In genomic region chr2:10449838-10450691, GRCh38 we compare ENCODE assay signal across 1 cellular context.
TF ChIP-seq lines count a peak whose summit lies in the region.

No MANE protein-coding gene starts in this region.

TF ChIP-seq in HepG2, 621 proteins besides CTCF, POLR2A, EP300 and RAD21 (continued from another document and continues in another):
- TF ChIP-seq ZNF609 (CRISPR knock-in tag; IDR thresholded peaks at IDR 0.05; ENCODE audit: borderline replicate concordance) (peak; percentile 61; the same call in 1 of the 2 replicates), LBX2 (CRISPR knock-in tag; IDR thresholded peaks at IDR 0.05; ENCODE audit: borderline replicate concordance) (0 out of 2 replicates have a peak, but pooled peaks have one; percentile 58), ZMYM2 (CRISPR knock-in tag; IDR thresholded peaks at IDR 0.05) (no peak), KDM6A (CRISPR knock-in tag; IDR thresholded peaks at IDR 0.05; ENCODE audit: low read depth) (peak; percentile 70; the same call in 1 of the 2 replicates), BHLHE40 (IDR thresholded peaks at IDR 0.05; ENCODE audit: low read length) (peak; percentile 30; the same call in 1 of the 2 replicates), GPN1 (CRISPR knock-in tag; IDR thresholded peaks at IDR 0.05; ENCODE audit: borderline replicate concordance) (no peak), SIN3A (IDR thresholded peaks at IDR 0.05; ENCODE audit: borderline replicate concordance, low read depth, low read length) (peak; percentile 82; the same call in 1 of the 2 replicates), HOXD1 (CRISPR knock-in tag; IDR thresholded peaks at IDR 0.05) (0 out of 2 replicates have a peak, but pooled peaks have one; percentile 12), TCF7 (IDR thresholded peaks at IDR 0.05; ENCODE audit: low read depth) (peak; percentile 55; the same call in 1 of the 2 replicates), PPARG (CRISPR knock-in tag; conservative IDR thresholded peaks at IDR 0.05) (peak; percentile 69), ZSCAN29 (CRISPR knock-in tag; conservative IDR thresholded peaks at IDR 0.05) (0 out of 2 replicates have a peak, but pooled peaks have one; percentile 67), SMARCC2 (IDR thresholded peaks at IDR 0.05) (no peak), DMAP1 (CRISPR knock-in tag; IDR thresholded peaks at IDR 0.05) (peak; percentile 84), PLRG1 (conservative IDR thresholded peaks at IDR 0.05) (no peak), ZNF552 (CRISPR knock-in tag; IDR thresholded peaks at IDR 0.05; ENCODE audit: borderline replicate concordance) (0 out of 2 replicates have a peak, but pooled peaks have one; percentile 70), ZNF224 (CRISPR knock-in tag; IDR thresholded peaks at IDR 0.05) (no peak), ZC3H13 (CRISPR knock-in tag; IDR thresholded peaks at IDR 0.05) (peak; percentile 62), ASH2L (IDR thresholded peaks at IDR 0.05; ENCODE audit: insufficient read length, low read depth, low read length) (peak; percentile 91), SP1 (IDR thresholded peaks at IDR 0.05) (no peak), SP1 (CRISPR knock-in tag; IDR thresholded peaks at IDR 0.05) (peak; percentile 81), PRMT3 (CRISPR knock-in tag; IDR thresholded peaks at IDR 0.05; ENCODE audit: borderline replicate concordance, low read depth) (0 out of 2 replicates have a peak, but pooled peaks have one; percentile 55), PCBP1 (IDR thresholded peaks at IDR 0.05; ENCODE audit: borderline replicate concordance, low read depth, low read length) (0 out of 2 replicates have a peak, but pooled peaks have one; percentile 32), ZNF484 (CRISPR knock-in tag; IDR thresholded peaks at IDR 0.05; ENCODE audit: borderline replicate concordance, low read depth) (no peak), RXRB (CRISPR knock-in tag; IDR thresholded peaks at IDR 0.05; ENCODE audit: borderline replicate concordance) (peak; percentile 83), ZNF276 (CRISPR knock-in tag; IDR thresholded peaks at IDR 0.05; ENCODE audit: low read depth) (peak; percentile 94), ADNP (CRISPR knock-in tag; IDR thresholded peaks at IDR 0.05) (no peak), ZNF782 (CRISPR knock-in tag; IDR thresholded peaks at IDR 0.05; ENCODE audit: borderline replicate concordance) (peak; percentile 58; the same call in 1 of the 2 replicates), MED13 (CRISPR knock-in tag; IDR thresholded peaks at IDR 0.05) (no peak), KLF11 (CRISPR knock-in tag; IDR thresholded peaks at IDR 0.05) (peak; percentile 84; the same call in 1 of the 2 replicates), ESRRA (CRISPR knock-in tag; IDR thresholded peaks at IDR 0.05; ENCODE audit: low read depth) (no peak), RBM39 (IDR thresholded peaks at IDR 0.05; ENCODE audit: low read depth, low read length, poor library complexity, severe bottlenecking) (no peak), ZFP1 (CRISPR knock-in tag; IDR thresholded peaks at IDR 0.05) (0 out of 2 replicates have a peak, but pooled peaks have one; percentile 78), RXRA (CRISPR knock-in tag; IDR thresholded peaks at IDR 0.05) (peak; percentile 78), ZNF816 (CRISPR knock-in tag; IDR thresholded peaks at IDR 0.05; ENCODE audit: borderline replicate concordance) (no peak; the same call in 1 of the 2 replicates), ZIK1 (CRISPR knock-in tag; IDR thresholded peaks at IDR 0.05; ENCODE audit: borderline replicate concordance, low read depth) (no peak), HNRNPL (IDR thresholded peaks at IDR 0.05; ENCODE audit: low read depth, low read length) (0 out of 2 replicates have a peak, but pooled peaks have one; percentile 64), SMYD3 (CRISPR knock-in tag; IDR thresholded peaks at IDR 0.05) (0 out of 2 replicates have a peak, but pooled peaks have one; percentile 35), SIX1 (CRISPR knock-in tag; IDR thresholded peaks at IDR 0.05; ENCODE audit: borderline replicate concordance) (peak; percentile 46; the same call in 1 of the 2 replicates), POLR2G (IDR thresholded peaks at IDR 0.05; ENCODE audit: low read depth, low read length) (peak; percentile 89), CREBL2 (CRISPR knock-in tag; IDR thresholded peaks at IDR 0.05; ENCODE audit: borderline replicate concordance) (peak; percentile 81; the same call in 1 of the 2 replicates), TIGD3 (CRISPR knock-in tag; IDR thresholded peaks at IDR 0.05; ENCODE audit: borderline replicate concordance) (peak; percentile 77; the same call in 1 of the 2 replicates), ZNF121 (CRISPR knock-in tag; IDR thresholded peaks at IDR 0.05) (no peak), FOXJ3 (CRISPR knock-in tag; IDR thresholded peaks at IDR 0.05; ENCODE audit: borderline replicate concordance) (no peak; the same call in 1 of the 2 replicates), RFX5 (IDR thresholded peaks at IDR 0.05; ENCODE audit: low read depth, low read length) (no peak; the same call in 1 of the 2 replicates), ZNF563 (CRISPR knock-in tag; IDR thresholded peaks at IDR 0.05) (peak; percentile 64; the same call in 1 of the 2 replicates), RBAK (CRISPR knock-in tag; IDR thresholded peaks at IDR 0.05) (0 out of 2 replicates have a peak, but pooled peaks have one; percentile 19), RBFOX2 (IDR thresholded peaks at IDR 0.05; ENCODE audit: low read depth, low read length) (peak; percentile 71), ZNF879 (CRISPR knock-in tag; IDR thresholded peaks at IDR 0.05) (no peak), ZFY (CRISPR knock-in tag; IDR thresholded peaks at IDR 0.05) (peak; percentile 81)
- TF ChIP-seq, protein P1, sequence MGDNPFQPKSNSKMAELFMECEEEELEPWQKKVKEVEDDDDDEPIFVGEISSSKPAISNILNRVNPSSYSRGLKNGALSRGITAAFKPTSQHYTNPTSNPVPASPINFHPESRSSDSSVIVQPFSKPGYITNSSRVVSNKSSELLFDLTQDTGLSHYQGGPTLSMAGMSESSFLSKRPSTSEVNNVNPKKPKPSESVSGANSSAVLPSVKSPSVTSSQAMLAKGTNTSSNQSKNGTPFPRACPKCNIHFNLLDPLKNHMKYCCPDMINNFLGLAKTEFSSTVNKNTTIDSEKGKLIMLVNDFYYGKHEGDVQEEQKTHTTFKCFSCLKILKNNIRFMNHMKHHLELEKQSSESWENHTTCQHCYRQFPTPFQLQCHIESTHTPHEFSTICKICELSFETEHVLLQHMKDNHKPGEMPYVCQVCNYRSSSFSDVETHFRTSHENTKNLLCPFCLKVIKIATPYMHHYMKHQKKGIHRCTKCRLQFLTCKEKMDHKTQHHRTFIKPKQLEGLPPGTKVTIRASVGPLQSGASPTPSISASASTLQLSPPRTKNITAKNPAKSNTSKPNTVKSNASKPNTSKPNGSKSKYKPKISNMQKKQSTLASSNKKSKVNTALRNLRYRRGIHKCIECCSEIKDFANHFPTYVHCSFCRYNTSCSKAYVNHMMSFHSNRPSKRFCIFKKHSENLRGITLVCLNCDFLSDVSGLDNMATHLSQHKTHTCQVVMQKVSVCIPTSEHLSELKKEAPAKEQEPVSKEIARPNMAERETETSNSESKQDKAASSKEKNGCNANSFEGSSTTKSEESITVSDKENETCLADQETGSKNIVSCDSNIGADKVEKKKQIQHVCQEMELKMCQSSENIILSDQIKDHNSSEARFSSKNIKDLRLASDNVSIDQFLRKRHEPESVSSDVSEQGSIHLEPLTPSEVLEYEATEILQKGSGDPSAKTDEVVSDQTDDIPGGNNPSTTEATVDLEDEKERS (CRISPR knock-in tag; IDR thresholded peaks at IDR 0.05), result peak; percentile 70; the same call in 1 of the 2 replicates
- TF ChIP-seq, protein P2, sequence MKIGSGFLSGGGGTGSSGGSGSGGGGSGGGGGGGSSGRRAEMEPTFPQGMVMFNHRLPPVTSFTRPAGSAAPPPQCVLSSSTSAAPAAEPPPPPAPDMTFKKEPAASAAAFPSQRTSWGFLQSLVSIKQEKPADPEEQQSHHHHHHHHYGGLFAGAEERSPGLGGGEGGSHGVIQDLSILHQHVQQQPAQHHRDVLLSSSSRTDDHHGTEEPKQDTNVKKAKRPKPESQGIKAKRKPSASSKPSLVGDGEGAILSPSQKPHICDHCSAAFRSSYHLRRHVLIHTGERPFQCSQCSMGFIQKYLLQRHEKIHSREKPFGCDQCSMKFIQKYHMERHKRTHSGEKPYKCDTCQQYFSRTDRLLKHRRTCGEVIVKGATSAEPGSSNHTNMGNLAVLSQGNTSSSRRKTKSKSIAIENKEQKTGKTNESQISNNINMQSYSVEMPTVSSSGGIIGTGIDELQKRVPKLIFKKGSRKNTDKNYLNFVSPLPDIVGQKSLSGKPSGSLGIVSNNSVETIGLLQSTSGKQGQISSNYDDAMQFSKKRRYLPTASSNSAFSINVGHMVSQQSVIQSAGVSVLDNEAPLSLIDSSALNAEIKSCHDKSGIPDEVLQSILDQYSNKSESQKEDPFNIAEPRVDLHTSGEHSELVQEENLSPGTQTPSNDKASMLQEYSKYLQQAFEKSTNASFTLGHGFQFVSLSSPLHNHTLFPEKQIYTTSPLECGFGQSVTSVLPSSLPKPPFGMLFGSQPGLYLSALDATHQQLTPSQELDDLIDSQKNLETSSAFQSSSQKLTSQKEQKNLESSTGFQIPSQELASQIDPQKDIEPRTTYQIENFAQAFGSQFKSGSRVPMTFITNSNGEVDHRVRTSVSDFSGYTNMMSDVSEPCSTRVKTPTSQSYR (CRISPR knock-in tag; IDR thresholded peaks at IDR 0.05; ENCODE audit: borderline replicate concordance), result peak; percentile 61; the same call in 1 of the 2 replicates
- TF ChIP-seq, protein P3, sequence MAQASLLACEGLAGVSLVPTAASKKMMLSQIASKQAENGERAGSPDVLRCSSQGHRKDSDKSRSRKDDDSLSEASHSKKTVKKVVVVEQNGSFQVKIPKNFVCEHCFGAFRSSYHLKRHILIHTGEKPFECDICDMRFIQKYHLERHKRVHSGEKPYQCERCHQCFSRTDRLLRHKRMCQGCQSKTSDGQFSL (CRISPR knock-in tag; IDR thresholded peaks at IDR 0.05), result no peak
- TF ChIP-seq, protein P4, sequence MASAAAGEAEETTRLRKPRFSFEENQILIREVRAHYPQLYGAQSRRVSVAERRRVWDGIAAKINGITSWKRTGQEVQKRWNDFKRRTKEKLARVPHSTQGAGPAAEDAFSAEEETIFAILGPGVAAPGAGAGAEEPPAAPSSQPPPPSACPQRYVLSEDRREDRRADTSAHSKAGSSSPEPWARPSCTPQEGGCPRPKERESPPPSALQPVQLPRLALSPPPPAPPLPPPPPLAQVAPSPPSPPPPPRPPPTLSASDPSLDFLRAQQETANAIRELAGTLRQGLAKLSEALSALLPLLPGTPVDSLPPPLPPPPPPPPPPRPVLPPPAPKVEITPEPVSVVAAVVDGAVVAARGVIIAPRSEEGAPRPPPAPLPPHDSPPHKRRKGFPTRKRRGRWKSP (CRISPR knock-in tag; IDR thresholded peaks at IDR 0.05), result peak; percentile 65; the same call in 1 of the 2 replicates
